16 cellular contexts compared by ENCODE assay signal in the genomic region with DNA sequence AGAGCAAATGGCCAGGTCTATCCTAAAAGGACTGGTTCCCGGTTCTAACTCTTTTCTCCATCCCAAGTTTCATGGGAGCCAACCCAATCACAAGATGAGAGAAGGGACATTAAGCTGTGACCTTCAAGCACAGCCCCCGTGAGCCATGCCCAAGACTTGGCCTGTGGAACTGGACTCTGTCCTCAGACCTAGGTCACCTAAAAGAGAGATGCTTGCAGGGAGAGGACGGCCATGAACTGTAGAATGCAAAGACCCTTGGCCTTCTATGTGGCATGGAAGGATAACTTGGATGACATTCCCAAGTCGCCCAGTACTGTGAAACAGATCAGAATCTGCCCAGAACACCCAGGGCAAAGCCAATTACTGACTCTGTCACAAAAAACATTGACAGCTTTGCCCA.
DNase-seq lines count a peak whose midpoint lies in the region; ATAC-seq and TF ChIP-seq lines count a peak whose summit lies in the region.
"Had no signal": no experiment of that assay in that cellular context is flagged by ENCODE, and none has a peak within 500 bp of the region (broad histone marks: within the 10 kb centered on the region; RNA-seq: fewer than 3 reads in every experiment).

No MANE protein-coding gene starts in this region.

- ATAC-seq in activated CD8-positive, alpha-beta memory T cell treated with anti-CD3 and anti-CD28 coated beads, Interleukin-2, amount 10 ng/mL, durations not matched to agents 7 days and 5 days, result no peak

- H3K4me3 ChIP-seq in endodermal cell (ENCODE audit: low read length), result no peak overlapping the region
- H3K4me3 ChIP-seq: BLaER1 had no signal

- peaks cover 3% of the 10 kb centered on the region for H3K9me3 Mint-ChIP-seq in activated CD8-positive, alpha-beta memory T cell treated with anti-CD3 and anti-CD28 coated beads, Interleukin-2, amount 10 ng/mL, durations not matched to agents 7 days and 5 days (ENCODE audit: low read depth)
- H3K9me3 Mint-ChIP-seq in endodermal cell (peaks cover 15% of the 10 kb centered on the region), type B pancreatic cell (peaks cover 10% of the 10 kb centered on the region)

- CTCF ChIA-PET in activated CD8-positive, alpha-beta memory T cell treated with anti-CD3 and anti-CD28 coated beads, Interleukin-2, amount 10 ng/mL, durations not matched to agents 7 days and 5 days (lab: Charles Lee), result no interaction called here

- no peak overlapping the region for H3K27ac ChIP-seq in endodermal cell (ENCODE audit: low read depth, low read length)
- H3K27ac ChIP-seq: BLaER1 had no signal

- H3K4me1 ChIP-seq in endodermal cell (ENCODE audit: control insufficient read depth, insufficient read depth, low read length), result no peaks in the 10 kb centered on the region
- H3K4me1 ChIP-seq: BLaER1 had no signal

- no peaks in the 10 kb centered on the region for H3K4me1 Mint-ChIP-seq in activated CD8-positive, alpha-beta memory T cell treated with anti-CD3 and anti-CD28 coated beads, Interleukin-2, amount 10 ng/mL, durations not matched to agents 7 days and 5 days
- H3K4me1 Mint-ChIP-seq in endodermal cell (no peaks in the 10 kb centered on the region), type B pancreatic cell (ENCODE audit: unreplicated experiment) (no peaks in the 10 kb centered on the region)
- H3K4me1 Mint-ChIP-seq: CD14-positive monocyte, H9 had no signal

- H3K27ac Mint-ChIP-seq in activated CD8-positive, alpha-beta memory T cell treated with anti-CD3 and anti-CD28 coated beads, Interleukin-2, amount 10 ng/mL, durations not matched to agents 7 days and 5 days, result no peak overlapping the region
- H3K27ac Mint-ChIP-seq in endodermal cell (no peak overlapping the region), type B pancreatic cell (no peak overlapping the region)
- H3K27ac Mint-ChIP-seq: CD14-positive monocyte; CD4-positive, alpha-beta memory T cell; H9 had no signal

- TF ChIP-seq CTCF in endodermal cell (conservative IDR thresholded peaks at IDR 0.05) (no peak), type B pancreatic cell (conservative IDR thresholded peaks at IDR 0.05) (no peak)

- peaks cover 14% of the 10 kb centered on the region for H3K9me3 ChIP-seq in endodermal cell (ENCODE audit: control insufficient read depth, low read length)

- H3K27me3 Mint-ChIP-seq in activated CD8-positive, alpha-beta memory T cell treated with anti-CD3 and anti-CD28 coated beads, Interleukin-2, amount 10 ng/mL, durations not matched to agents 7 days and 5 days, result peaks cover 61% of the 10 kb centered on the region
- H3K27me3 Mint-ChIP-seq in endodermal cell (ENCODE audit: insufficient read depth) (peaks cover 17% of the 10 kb centered on the region), type B pancreatic cell (peaks cover 26% of the 10 kb centered on the region)

- H3K36me3 ChIP-seq in endodermal cell (ENCODE audit: control insufficient read depth, insufficient read depth, low read length), result no peaks in the 10 kb centered on the region
- H3K36me3 ChIP-seq: BLaER1 had no signal

- H3K36me3 Mint-ChIP-seq in activated CD8-positive, alpha-beta memory T cell treated with anti-CD3 and anti-CD28 coated beads, Interleukin-2, amount 10 ng/mL, durations not matched to agents 7 days and 5 days, result no peaks in the 10 kb centered on the region
- H3K36me3 Mint-ChIP-seq in endodermal cell (ENCODE audit: low read depth), result no peaks in the 10 kb centered on the region
- H3K36me3 Mint-ChIP-seq in type B pancreatic cell, result no peaks in the 10 kb centered on the region
- H3K36me3 Mint-ChIP-seq: CD14-positive monocyte; CD4-positive, alpha-beta memory T cell had no signal

- no peaks in the 10 kb centered on the region for H3K27me3 ChIP-seq in endodermal cell (ENCODE audit: control insufficient read depth, insufficient read depth, low read length, poor library complexity, severe bottlenecking)
- H3K27me3 ChIP-seq: BLaER1 had no signal

- WGBS in endodermal cell (ENCODE audit: insufficient coverage in 1 of 2, insufficient read length in 1 of 2), 2 experiments, result 83 to 92% methylated on average over 2 to 4 of the region's 4 CpGs

- no peak overlapping the region for H3K9ac ChIP-seq in endodermal cell (ENCODE audit: extremely low read depth, low read length, poor library complexity, severe bottlenecking)
- H3K9ac ChIP-seq: BLaER1 had no signal

- no peak overlapping the region for H3K4me3 Mint-ChIP-seq in activated CD8-positive, alpha-beta memory T cell treated with anti-CD3 and anti-CD28 coated beads, Interleukin-2, amount 10 ng/mL, durations not matched to agents 7 days and 5 days
- H3K4me3 Mint-ChIP-seq in endodermal cell (no peak overlapping the region), type B pancreatic cell (no peak overlapping the region)
- H3K4me3 Mint-ChIP-seq: CD14-positive monocyte; CD4-positive, alpha-beta memory T cell; H9 had no signal

- DNase-seq in activated CD8-positive, alpha-beta memory T cell treated with anti-CD3 and anti-CD28 coated beads, Interleukin-2, amount 10 ng/mL, durations not matched to agents 7 days and 5 days, result peak; percentile 22
- DNase-seq in activated CD8-positive, alpha-beta memory T cell treated with anti-CD3 and anti-CD28 coated beads, Interleukin-2, amount 50 U/mL, for 48 hours, result no peak
- DNase-seq in endodermal cell, result peak; percentile 29
- DNase-seq in type B pancreatic cell (ENCODE audit: extremely low spot score, unreplicated experiment), result peak; percentile 43
- DNase-seq in cortex of kidney (lab: John Stamatoyannopoulos, UW), result no peak
- no peak for DNase-seq in T1000 (lab: John Stamatoyannopoulos, UW)
- no peak for DNase-seq in SKM-1 (lab: John Stamatoyannopoulos, UW; ENCODE audit: unreplicated experiment)
- DNase-seq: 8988T; CD4-positive, alpha-beta memory T cell; DMS153; DMS79; GDM1; GOT3 had no signal

Comparison
In these comparisons a context has a peak if more than half of its experiments do, and no peak if none do; other contexts are left out.
1. DNase-seq: peak in activated CD8-positive, alpha-beta memory T cell treated with anti-CD3 and anti-CD28 coated beads, Interleukin-2, amount 10 ng/mL, durations not matched to agents 7 days and 5 days (single experiment), endodermal cell (single experiment) and type B pancreatic cell (single experiment); none in activated CD8-positive, alpha-beta memory T cell treated with anti-CD3 and anti-CD28 coated beads, Interleukin-2, amount 50 U/mL, for 48 hours (single experiment), cortex of kidney (single experiment), T1000 (single experiment) and SKM-1 (single experiment).